In genomic region chr12:110717037-110717436, GRCh38 we compare ENCODE assay signal across 2 cellular contexts.
A peak's percentile ranks its signal among the peaks of the same experiment; 100 is the strongest.
TF ChIP-seq lines count a peak whose summit lies in the region.

No MANE protein-coding gene starts in this region.

TF ChIP-seq in HepG2, 621 proteins besides CTCF, POLR2A, EP300 and RAD21:
- TF ChIP-seq ZNF547 (CRISPR knock-in tag; IDR thresholded peaks at IDR 0.05) (no peak), HNRNPK (IDR thresholded peaks at IDR 0.05; ENCODE audit: low read depth, low read length, poor library complexity, severe bottlenecking) (no peak), SMARCE1 (IDR thresholded peaks at IDR 0.05; ENCODE audit: borderline replicate concordance) (no peak), THAP8 (CRISPR knock-in tag; IDR thresholded peaks at IDR 0.05; ENCODE audit: borderline replicate concordance) (no peak), GTF3A (CRISPR knock-in tag; conservative IDR thresholded peaks at IDR 0.05) (no peak), ZNF468 (CRISPR knock-in tag; IDR thresholded peaks at IDR 0.05) (no peak), ZNF792 (CRISPR knock-in tag; IDR thresholded peaks at IDR 0.05) (no peak), ISX (CRISPR knock-in tag; conservative IDR thresholded peaks at IDR 0.05) (no peak), SATB2 (CRISPR knock-in tag; IDR thresholded peaks at IDR 0.05) (no peak)

TF ChIP-seq in GM12878, 131 proteins besides CTCF, POLR2A, EP300 and RAD21:
- no peak for TF ChIP-seq SMC3 (IDR thresholded peaks at IDR 0.05; ENCODE audit: borderline replicate concordance, low read length)
- TF ChIP-seq ZBED1 (IDR thresholded peaks at IDR 0.05; ENCODE audit: borderline replicate concordance), result 0 out of 2 replicates have a peak, but pooled peaks have one; percentile 8
- TF ChIP-seq, protein P1, sequence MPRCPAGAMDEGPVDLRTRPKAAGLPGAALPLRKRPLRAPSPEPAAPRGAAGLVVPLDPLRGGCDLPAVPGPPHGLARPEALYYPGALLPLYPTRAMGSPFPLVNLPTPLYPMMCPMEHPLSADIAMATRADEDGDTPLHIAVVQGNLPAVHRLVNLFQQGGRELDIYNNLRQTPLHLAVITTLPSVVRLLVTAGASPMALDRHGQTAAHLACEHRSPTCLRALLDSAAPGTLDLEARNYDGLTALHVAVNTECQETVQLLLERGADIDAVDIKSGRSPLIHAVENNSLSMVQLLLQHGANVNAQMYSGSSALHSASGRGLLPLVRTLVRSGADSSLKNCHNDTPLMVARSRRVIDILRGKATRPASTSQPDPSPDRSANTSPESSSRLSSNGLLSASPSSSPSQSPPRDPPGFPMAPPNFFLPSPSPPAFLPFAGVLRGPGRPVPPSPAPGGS (IDR thresholded peaks at IDR 0.05; ENCODE audit: borderline replicate concordance, insufficient read depth, low read depth, low read length, poor library complexity, severe bottlenecking), result no peak
